Comparison of ENCODE assay signal across 9 cellular contexts in the genomic region with DNA sequence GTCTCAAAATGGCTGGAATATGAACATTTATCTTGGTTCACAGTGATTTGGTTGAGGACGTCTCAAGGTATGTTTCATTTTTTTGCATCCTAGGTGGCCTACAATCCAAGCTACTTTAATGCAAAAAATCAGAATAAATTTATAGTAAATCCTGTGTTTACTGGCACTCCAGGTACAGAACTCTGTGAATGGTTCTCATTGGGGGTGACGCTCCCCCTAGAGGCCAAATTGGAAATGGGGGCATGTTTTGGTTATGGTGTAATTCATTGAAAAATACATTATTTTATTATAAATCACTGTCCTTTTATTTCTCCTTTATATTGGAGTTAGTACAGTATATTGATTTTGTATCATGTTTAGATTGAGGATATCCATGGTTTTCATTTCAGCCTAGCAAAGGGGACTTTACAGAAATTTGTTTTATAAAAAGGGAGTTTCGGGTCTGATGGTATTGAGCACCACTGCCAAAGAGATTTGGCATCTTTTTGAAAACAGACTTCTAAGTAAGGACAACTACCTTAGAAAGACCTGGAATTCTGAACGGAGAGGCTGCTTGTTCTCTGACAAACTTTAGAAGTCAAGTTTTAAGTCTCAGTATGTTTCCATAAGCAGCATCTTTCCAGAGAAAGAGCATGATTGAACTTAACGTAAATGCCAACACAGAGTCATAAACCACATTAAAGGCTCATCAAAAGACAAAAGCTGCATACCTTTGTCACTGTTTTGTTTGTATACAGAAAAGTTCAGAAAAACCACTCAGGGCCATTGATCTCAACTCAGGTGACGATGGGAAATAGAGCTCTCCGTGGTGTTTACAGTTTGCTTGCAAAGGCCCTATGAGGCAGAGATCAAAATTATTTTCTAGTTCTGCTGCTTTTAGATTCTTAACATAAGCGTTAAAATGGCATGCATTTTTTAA. TPM values are rescaled to one million over a fixed set of nuclear protein-coding genes. Genes with fewer than 3 reads are reported as not detected.
DNase-seq lines count a peak whose midpoint lies in the region; ATAC-seq, FAIRE-seq and TF ChIP-seq lines count a peak whose summit lies in the region.
"Had no signal": no experiment of that assay in that cellular context is flagged by ENCODE, and none has a peak within 500 bp of the region (broad histone marks: within the 10 kb centered on the region; RNA-seq: fewer than 3 reads in every experiment).

No MANE protein-coding gene starts in this region.

- peaks cover 5 to 37% (median 19%) of the 10 kb centered on the region in 3 donors for H3K4me1 Mint-ChIP-seq in T-cell

- H3K4me3 ChIP-seq in heart left ventricle (no peak overlapping the region), parathyroid adenoma (ENCODE audit: low read depth, low read length) (no peak overlapping the region)

- peaks cover 0 to 10% (median 0%) of the 10 kb centered on the region in 9 donors for H3K27me3 ChIP-seq in heart left ventricle
- no peaks in the 10 kb centered on the region for H3K27me3 ChIP-seq in parathyroid adenoma (ENCODE audit: control insufficient read depth, insufficient read depth, low read length)

- H3K36me3 Mint-ChIP-seq in T-cell: peaks cover 3% of the 10 kb centered on the region

- no peak overlapping the region for H3K27ac Mint-ChIP-seq in T-cell
- H3K27ac Mint-ChIP-seq: activated naive CD8-positive, alpha-beta T cell treated with anti-CD3 and anti-CD28 coated beads, Interleukin-2, amount 10 ng/mL, durations not matched to agents 7 days and 5 days had no signal

- no peaks in the 10 kb centered on the region for H3K36me3 ChIP-seq in heart left ventricle
- no peaks in the 10 kb centered on the region for H3K36me3 ChIP-seq in parathyroid adenoma (ENCODE audit: control insufficient read depth, insufficient read depth, low read length)

- peak; percentile 68 for FAIRE-seq in colon (lab: Jason Lieb, UNC)

- ATAC-seq in heart left ventricle (no peak), T-cell (replicated peaks in 1 of 4) (peak in 1 of 4 experiments; percentile 52), HG03460 (IDR thresholded peaks at IDR 0.05; ENCODE audit: unreplicated experiment) (no peak), sciatic nerve (no peak)

- no peak overlapping the region for H3K4me2 ChIP-seq in parathyroid adenoma (ENCODE audit: low read length)

- no peaks in the 10 kb centered on the region for H3K9me3 Mint-ChIP-seq in T-cell
- H3K9me3 Mint-ChIP-seq: activated naive CD8-positive, alpha-beta T cell treated with anti-CD3 and anti-CD28 coated beads, Interleukin-2, amount 10 ng/mL, durations not matched to agents 7 days and 5 days had no signal

- intact Hi-C loops in heart left ventricle (cut with DNase I) (loop anchor here in 3 of 10 donors (2.0 to 10.0 kb wide), 3 partner anchors 223 to 626 kb away; a partner anchor contains a TSS), cardiac septum (cut with DNase I) (no loop called here), sciatic nerve (cut with DNase I) (no loop called here)

- no peak overlapping the region for H3K9ac ChIP-seq in parathyroid adenoma

- CTCF ChIA-PET in T-cell (lab: Charles Lee): interaction anchor here (0.6 to 2.2 kb wide), 11 partner anchors 16 to 624 kb away, joined by 3 to 13 read pairs (median 3); a partner anchor contains a TSS

- H3K9me3 ChIP-seq in heart left ventricle (no peaks in the 10 kb centered on the region), parathyroid adenoma (ENCODE audit: control insufficient read depth, low read length) (no peaks in the 10 kb centered on the region)

- no peak overlapping the region for H3K27ac ChIP-seq in heart left ventricle
- H3K27ac ChIP-seq in parathyroid adenoma: no peak overlapping the region

- WGBS in heart left ventricle, 4 donors: 65 to 82% (median 73%) methylated on average over 8 of the region's 8 CpGs

- peaks cover 3% of the 10 kb centered on the region for H3K79me2 ChIP-seq in parathyroid adenoma

- no peak overlapping the region for H2AFZ ChIP-seq in parathyroid adenoma

- peaks cover 0 to 3% of the 10 kb centered on the region in 2 donors for H3K27me3 Mint-ChIP-seq in T-cell
- H3K27me3 Mint-ChIP-seq: activated naive CD8-positive, alpha-beta T cell treated with anti-CD3 and anti-CD28 coated beads, Interleukin-2, amount 10 ng/mL, durations not matched to agents 7 days and 5 days had no signal

- DNase-seq in heart left ventricle (peak in 1 of 5 donors; percentile 20), cardiac septum (ENCODE audit: low spot score) (no peak), T-cell (peak in 32 of 34 experiments; percentile 5 to 58 (median 34)), NCI-H2171 treated with DMSO at 0.1 percent for 48 hours (lab: John Stamatoyannopoulos, UW) (no peak), sciatic nerve (ENCODE audit: low spot score) (no peak)
- DNase-seq: activated naive CD8-positive, alpha-beta T cell treated with anti-CD3 and anti-CD28 coated beads, Interleukin-2, amount 10 ng/mL, durations not matched to agents 7 days and 5 days had no signal

- no peak for TF ChIP-seq POLR2A in heart left ventricle (IDR thresholded peaks at IDR 0.05)

- TF ChIP-seq CTCF in heart left ventricle (IDR thresholded peaks at IDR 0.05) (peak; percentile 43 to 74 (median 58)), parathyroid adenoma (IDR thresholded peaks at IDR 0.05) (peak; percentile 47)

- H3K4me3 Mint-ChIP-seq in T-cell: no peak overlapping the region
- H3K4me3 Mint-ChIP-seq: activated naive CD8-positive, alpha-beta T cell treated with anti-CD3 and anti-CD28 coated beads, Interleukin-2, amount 10 ng/mL, durations not matched to agents 7 days and 5 days had no signal

- H3K4me1 ChIP-seq in heart left ventricle (peaks cover 0 to 10% (median 0%) of the 10 kb centered on the region in 12 donors), parathyroid adenoma (no peaks in the 10 kb centered on the region)

- POLR2A ChIA-PET in T-cell (lab: Charles Lee): no interaction called here

RNA-seq across cellular contexts. Expression of a gene that starts 19.4 kb away (rescaled TPM):
- 10 to 100 TPM in 6 of 9 donors, 1 to 10 TPM in 3; 7.8 to 18.9 (median 11.9) TPM for total RNA-seq in heart left ventricle
- polyA plus RNA-seq in heart left ventricle: 1 to 10 TPM; 2.2 to 7.3 TPM
- 9.5 TPM for total RNA-seq in cardiac septum
- 10 to 100 TPM; 15.8 to 29.7 (median 20.3) TPM for total RNA-seq in T-cell
- total RNA-seq in sciatic nerve: 30.6 TPM

Comparison
In these comparisons a context has a peak if more than half of its experiments do, and no peak if none do; other contexts are left out.
1. DNase-seq: peak in T-cell (32 of 34); none in cardiac septum (single experiment), NCI-H2171 treated with DMSO at 0.1 percent for 48 hours (single experiment) and sciatic nerve (single experiment).